In genomic region chr10:26464632-26465280, GRCh38 we compare ENCODE assay signal across 17 cellular contexts. TPM values are rescaled to one million over a fixed set of nuclear protein-coding genes. Genes with fewer than 3 reads are reported as not detected.
A peak's percentile ranks its signal among the peaks of the same experiment; 100 is the strongest.
DNase-seq lines count a peak whose midpoint lies in the region; ATAC-seq and TF ChIP-seq lines count a peak whose summit lies in the region.
"Had no signal": no experiment of that assay in that cellular context is flagged by ENCODE, and none has a peak within 500 bp of the region (broad histone marks: within the 10 kb centered on the region; RNA-seq: fewer than 3 reads in every experiment).

No MANE protein-coding gene starts in this region.

- no peaks in the 10 kb centered on the region for H3K27me3 ChIP-seq in OCI-LY3 (ENCODE audit: low read depth, low read length)
- H3K27me3 ChIP-seq: left lung had no signal

- POLR2A ChIA-PET in activated CD4-positive, alpha-beta T cell treated with anti-CD3 and anti-CD28 coated beads, Interleukin-2, amount 10 ng/mL, durations not matched to agents 7 days and 5 days (lab: Charles Lee): no interaction called here

- peak overlapping the region; percentile 19 for H3K27ac Mint-ChIP-seq in activated CD4-positive, alpha-beta T cell treated with anti-CD3 and anti-CD28 coated beads, Interleukin-2, amount 10 ng/mL, durations not matched to agents 7 days and 5 days
- H3K27ac Mint-ChIP-seq in stimulated activated memory B cell treated with anti-CD40 and anti-IgM and Interleukin-4, amounts not matched to agents 10 μg/mL and 1 μg/mL and 100 μg/mL, for 72 hours: peak overlapping the region; percentile 23

- peak overlapping the region; percentile 84 for H3K27ac ChIP-seq in OCI-LY3 (ENCODE audit: low read length)
- H3K27ac ChIP-seq: left lung, PC-9 had no signal

- no peak overlapping the region for H3K4me3 Mint-ChIP-seq in activated CD4-positive, alpha-beta T cell treated with anti-CD3 and anti-CD28 coated beads, Interleukin-2, amount 10 ng/mL, durations not matched to agents 7 days and 5 days
- no peak overlapping the region for H3K4me3 Mint-ChIP-seq in stimulated activated memory B cell treated with anti-CD40 and anti-IgM and Interleukin-4, amounts not matched to agents 10 μg/mL and 1 μg/mL and 100 μg/mL, for 72 hours

- H3K36me3 ChIP-seq in OCI-LY3 (replicated peaks; ENCODE audit: low read depth, low read length): peaks cover 38% of the 10 kb centered on the region

- peak overlapping the region; percentile 69 for H3K4me2 ChIP-seq in OCI-LY3 (ENCODE audit: low read length)
- H3K4me2 ChIP-seq: A549, PC-9, SK-N-SH had no signal

- H2AFZ ChIP-seq in OCI-LY3 (ENCODE audit: low read depth, low read length): no peak overlapping the region
- H2AFZ ChIP-seq: PC-9 had no signal

- H3K9ac ChIP-seq in OCI-LY3 (ENCODE audit: low read length): peak overlapping the region; percentile 41
- H3K9ac ChIP-seq: SK-N-SH had no signal

- peaks cover 24% of the 10 kb centered on the region for H4K20me1 ChIP-seq in OCI-LY3 (ENCODE audit: insufficient read depth, low read length)

- CTCF ChIA-PET in activated CD4-positive, alpha-beta T cell treated with anti-CD3 and anti-CD28 coated beads, Interleukin-2, amount 10 ng/mL, durations not matched to agents 7 days and 5 days (lab: Charles Lee): no interaction called here

- no peaks in the 10 kb centered on the region for H3K27me3 Mint-ChIP-seq in activated CD4-positive, alpha-beta T cell treated with anti-CD3 and anti-CD28 coated beads, Interleukin-2, amount 10 ng/mL, durations not matched to agents 7 days and 5 days
- no peaks in the 10 kb centered on the region for H3K27me3 Mint-ChIP-seq in stimulated activated memory B cell treated with anti-CD40 and anti-IgM and Interleukin-4, amounts not matched to agents 10 μg/mL and 1 μg/mL and 100 μg/mL, for 72 hours

- H3K4me1 Mint-ChIP-seq in activated CD4-positive, alpha-beta T cell treated with anti-CD3 and anti-CD28 coated beads, Interleukin-2, amount 10 ng/mL, durations not matched to agents 7 days and 5 days: peaks cover 63% of the 10 kb centered on the region
- peaks cover 73% of the 10 kb centered on the region for H3K4me1 Mint-ChIP-seq in stimulated activated memory B cell treated with anti-CD40 and anti-IgM and Interleukin-4, amounts not matched to agents 10 μg/mL and 1 μg/mL and 100 μg/mL, for 72 hours

- peak; percentile 56 for ATAC-seq in GM19463 (IDR thresholded peaks at IDR 0.05; ENCODE audit: unreplicated experiment)
- ATAC-seq in stimulated activated memory B cell treated with anti-CD40 and anti-IgM and Interleukin-4, amounts not matched to agents 10 μg/mL and 1 μg/mL and 100 μg/mL, for 72 hours: no peak
- no peak for ATAC-seq in HG03521 (IDR thresholded peaks at IDR 0.05; ENCODE audit: unreplicated experiment)
- ATAC-seq: A549, left lung had no signal

- peaks cover 93% of the 10 kb centered on the region for H3K79me2 ChIP-seq in OCI-LY3 (ENCODE audit: low read length)

- DNase-seq in activated CD4-positive, alpha-beta T cell treated with anti-CD3 and anti-CD28 coated beads, Interleukin-2, amount 10 ng/mL, durations not matched to agents 7 days and 5 days: no peak
- no peak for DNase-seq in activated CD4-positive, alpha-beta T cell treated with anti-CD3 and anti-CD28 coated beads, Interleukin-2, amount 50 U/mL, for 4 hours
- no peak for DNase-seq in NCI-H69 (lab: John Stamatoyannopoulos, UW)
- no peak for DNase-seq in MV-4-11 (lab: John Stamatoyannopoulos, UW)
- DNase-seq: central memory CD4-positive, alpha-beta T cell; COR-L47; left lung; NCI-H2029 treated with DMSO at 0.1 percent for 48 hours; NCI-H524; PC-9; SK-N-SH had no signal

- H3K36me3 Mint-ChIP-seq in activated CD4-positive, alpha-beta T cell treated with anti-CD3 and anti-CD28 coated beads, Interleukin-2, amount 10 ng/mL, durations not matched to agents 7 days and 5 days (ENCODE audit: low read depth): peaks cover 64% of the 10 kb centered on the region
- H3K36me3 Mint-ChIP-seq in stimulated activated memory B cell treated with anti-CD40 and anti-IgM and Interleukin-4, amounts not matched to agents 10 μg/mL and 1 μg/mL and 100 μg/mL, for 72 hours: peaks cover 63% of the 10 kb centered on the region

- no peak overlapping the region for H3K4me3 ChIP-seq in OCI-LY3 (ENCODE audit: low read length)
- H3K4me3 ChIP-seq: A549, left lung, PC-9 had no signal

- H3K9me3 Mint-ChIP-seq in activated CD4-positive, alpha-beta T cell treated with anti-CD3 and anti-CD28 coated beads, Interleukin-2, amount 10 ng/mL, durations not matched to agents 7 days and 5 days: peaks cover 10% of the 10 kb centered on the region
- H3K9me3 Mint-ChIP-seq in stimulated activated memory B cell treated with anti-CD40 and anti-IgM and Interleukin-4, amounts not matched to agents 10 μg/mL and 1 μg/mL and 100 μg/mL, for 72 hours: no peaks in the 10 kb centered on the region

- TF ChIP-seq CTCF in OCI-LY3 (IDR thresholded peaks at IDR 0.05; ENCODE audit: low read depth, low read length): no peak

- no peaks in the 10 kb centered on the region for H3K9me3 ChIP-seq in OCI-LY3 (ENCODE audit: insufficient read depth, low read length)
- H3K9me3 ChIP-seq: left lung, SK-N-SH had no signal

- H3K4me1 ChIP-seq in OCI-LY3 (ENCODE audit: low read length): peaks cover 62% of the 10 kb centered on the region

RNA-seq across cellular contexts. Expression of gene APBB1IP, which starts 26.6 kb away (rescaled TPM):
- 10 to 100 TPM; 78.4 to 92.2 TPM for total RNA-seq in activated CD4-positive, alpha-beta T cell treated with anti-CD3 and anti-CD28 coated beads, Interleukin-2, amount 10 ng/mL, durations not matched to agents 7 days and 5 days
- total RNA-seq: HT1080, PC-9 had no signal
